22 cellular contexts compared by ENCODE assay signal in the genomic region with DNA sequence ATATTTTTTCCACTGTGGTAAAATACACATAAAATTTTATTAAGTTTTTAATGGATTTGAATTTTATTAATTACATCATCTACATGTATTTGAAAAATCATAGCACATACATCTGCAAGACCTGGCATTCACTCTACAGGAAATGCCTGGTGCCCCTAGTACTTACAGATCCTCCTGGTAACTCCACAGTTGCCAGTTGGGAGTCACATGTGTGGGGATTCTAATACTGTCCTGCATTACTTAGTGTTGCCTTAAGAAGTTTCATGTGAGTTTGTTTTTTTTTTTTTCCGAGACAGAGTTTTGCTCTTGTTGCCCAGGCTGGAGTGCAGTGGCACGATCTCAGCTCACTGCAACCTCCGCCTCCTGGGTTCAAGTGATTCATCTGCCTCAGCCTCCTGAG. TPM values are rescaled to one million over a fixed set of nuclear protein-coding genes. Genes with fewer than 3 reads are reported as not detected.
A peak's percentile ranks its signal among the peaks of the same experiment; 100 is the strongest.
DNase-seq lines count a peak whose midpoint lies in the region; ATAC-seq and TF ChIP-seq lines count a peak whose summit lies in the region.
"Had no signal": no experiment of that assay in that cellular context is flagged by ENCODE, and none has a peak within 500 bp of the region (broad histone marks: within the 10 kb centered on the region; RNA-seq: fewer than 3 reads in every experiment).

No MANE protein-coding gene starts in this region.

- H3K27me3 ChIP-seq in OCI-LY3 (ENCODE audit: low read depth, low read length) (no peaks in the 10 kb centered on the region), spleen (replicated peaks in 1 of 7) (no peaks in the 10 kb centered on the region), MM.1S (replicated peaks; ENCODE audit: insufficient read depth, low read length) (no peaks in the 10 kb centered on the region), tibial nerve (no peaks in the 10 kb centered on the region)
- H3K27me3 ChIP-seq: hepatocyte, right lobe of liver had no signal

- H3K4me3 ChIP-seq in OCI-LY3 (ENCODE audit: low read length), result no peak overlapping the region
- H3K4me3 ChIP-seq in fibroblast of pulmonary artery (replicated peaks; ENCODE audit: low read depth, low read length), result no peak overlapping the region
- peak overlapping the region in 2 of 8 donors; percentile 6 to 46 for H3K4me3 ChIP-seq in spleen
- H3K4me3 ChIP-seq in MM.1S (ENCODE audit: low read length), result no peak overlapping the region
- no peak overlapping the region for H3K4me3 ChIP-seq in tibial nerve
- H3K4me3 ChIP-seq: hepatocyte, K562, right lobe of liver had no signal

- H3K36me3 ChIP-seq in OCI-LY3 (replicated peaks; ENCODE audit: low read depth, low read length), result peaks cover 11% of the 10 kb centered on the region
- peaks cover 0 to 37% (median 28%) of the 10 kb centered on the region in 6 donors for H3K36me3 ChIP-seq in spleen
- no peaks in the 10 kb centered on the region for H3K36me3 ChIP-seq in MM.1S (replicated peaks; ENCODE audit: insufficient read depth, low read length)
- H3K36me3 ChIP-seq in tibial nerve, result peaks cover 0 to 32% (median 3%) of the 10 kb centered on the region in 3 donors

- H2AFZ ChIP-seq in OCI-LY3 (ENCODE audit: low read depth, low read length), result no peak overlapping the region
- H2AFZ ChIP-seq in MM.1S (ENCODE audit: low read length), result no peak overlapping the region
- H2AFZ ChIP-seq: hepatocyte had no signal

- no peaks in the 10 kb centered on the region for H3K9me2 ChIP-seq in MM.1S (replicated peaks; ENCODE audit: insufficient read depth, low read length)

- H3K9ac ChIP-seq in OCI-LY3 (ENCODE audit: low read length), result no peak overlapping the region
- no peak overlapping the region for H3K9ac ChIP-seq in MM.1S (ENCODE audit: low read length)

- no peak for TF ChIP-seq EP300 in tibial nerve (IDR thresholded peaks at IDR 0.05)

- WGBS in spleen, 5 donors, result 84 to 98% (median 88%) methylated on average over 3 of the region's 3 CpGs
- WGBS in tibial nerve, 2 donors, result 62 to 63% methylated on average over 3 of the region's 3 CpGs

- H4K20me1 ChIP-seq in OCI-LY3 (ENCODE audit: insufficient read depth, low read length) (peaks cover 56% of the 10 kb centered on the region), MM.1S (ENCODE audit: insufficient read depth, low read length) (peaks cover 22% of the 10 kb centered on the region; the same call in 1 of the 2 replicates)

- TF ChIP-seq CTCF in OCI-LY3 (IDR thresholded peaks at IDR 0.05; ENCODE audit: low read depth, low read length) (no peak), fibroblast of pulmonary artery (IDR thresholded peaks at IDR 0.05; ENCODE audit: low read length, missing control alignments) (no peak), spleen (IDR thresholded peaks at IDR 0.05 in 8 of 11, conservative IDR thresholded peaks at IDR 0.05 in 3 of 11) (no peak), MM.1S (IDR thresholded peaks at IDR 0.05; ENCODE audit: low read length) (no peak), tibial nerve (IDR thresholded peaks at IDR 0.05) (no peak)

- H3K4me2 ChIP-seq in OCI-LY3 (ENCODE audit: low read length) (peak overlapping the region; percentile 80; the same call in 1 of the 2 replicates), MM.1S (ENCODE audit: low read depth, low read length) (no peak overlapping the region)
- H3K4me2 ChIP-seq: hepatocyte had no signal

- H3K9me3 ChIP-seq in OCI-LY3 (ENCODE audit: insufficient read depth, low read length), result no peaks in the 10 kb centered on the region
- no peaks in the 10 kb centered on the region for H3K9me3 ChIP-seq in spleen
- H3K9me3 ChIP-seq in MM.1S (replicated peaks; ENCODE audit: insufficient read depth, low read length), result no peaks in the 10 kb centered on the region
- H3K9me3 ChIP-seq in tibial nerve, result no peaks in the 10 kb centered on the region
- H3K9me3 ChIP-seq: right lobe of liver had no signal

- no peak for TF ChIP-seq POLR2A in spleen (IDR thresholded peaks at IDR 0.05)
- no peak for TF ChIP-seq POLR2A in tibial nerve (IDR thresholded peaks at IDR 0.05)

- 0 out of 2 replicates have a peak, but pooled peaks cover 3% of the 10 kb centered on the region for H3F3A ChIP-seq in MM.1S (ENCODE audit: insufficient read depth, low read length)

- DNase-seq in Right ventricle myocardium superior (no peak), cardiac septum (ENCODE audit: low spot score) (no peak), fibroblast of pulmonary artery (ENCODE audit: low read depth) (peak; percentile 24), spleen (no peak), NCI-H1436 treated with DMSO at 0.1 percent for 48 hours (lab: John Stamatoyannopoulos, UW) (no peak), MM.1S (no peak), tibial nerve (ENCODE audit: low spot score in 2 of 2) (no peak)
- DNase-seq: activated naive CD4-positive, alpha-beta T cell treated with anti-CD3 and anti-CD28 coated beads for 36 hours; activated T-cell treated with anti-CD3 and anti-CD28 coated beads, Interleukin-2, amount 50 U/mL, for 48 hours; amygdala; C1 segment of cervical spinal cord; central memory CD4-positive, alpha-beta T cell; effector CD8-positive, alpha-beta T cell; mammary epithelial cell; NCI-H1092; NCI-H2107; NCI-H510A; right lobe of liver had no signal

- peak; percentile 38 for ATAC-seq in Right ventricle myocardium superior (ENCODE audit: poor library complexity)
- ATAC-seq: esophagus mucosa had no signal

- intact Hi-C loops in Right ventricle myocardium superior (cut with DNase I), result no loop called here
- intact Hi-C loops in cardiac septum (cut with DNase I), result no loop called here
- intact Hi-C loops in spleen (cut with DNase I; ENCODE audit: low total_unique reads), result no loop called here

- H3K79me2 ChIP-seq in OCI-LY3 (ENCODE audit: low read length), result peaks cover 77% of the 10 kb centered on the region
- H3K79me2 ChIP-seq in MM.1S (ENCODE audit: low read length), result peaks cover 76% of the 10 kb centered on the region

- H3K4me1 ChIP-seq in OCI-LY3 (ENCODE audit: low read length), result peaks cover 54% of the 10 kb centered on the region
- peaks cover 15 to 78% (median 66%) of the 10 kb centered on the region in 6 donors for H3K4me1 ChIP-seq in spleen
- H3K4me1 ChIP-seq in MM.1S (ENCODE audit: low read length), result no peaks in the 10 kb centered on the region
- peaks cover 0 to 79% (median 14%) of the 10 kb centered on the region in 4 donors for H3K4me1 ChIP-seq in tibial nerve
- H3K4me1 ChIP-seq: right lobe of liver had no signal

- H3K27ac ChIP-seq in OCI-LY3 (ENCODE audit: low read length) (no peak overlapping the region), spleen (peak overlapping the region in 7 of 8 donors; percentile 75 to 92 (median 87)), MM.1S (ENCODE audit: low read length) (no peak overlapping the region), tibial nerve (peak overlapping the region in 1 of 4 donors; percentile 3)
- H3K27ac ChIP-seq: hepatocyte, right lobe of liver had no signal

RNA-seq across cellular contexts. Expression of a gene that starts 18.1 kb away (rescaled TPM):
- total RNA-seq in Right ventricle myocardium superior (36.9 TPM), cardiac septum (48.5 TPM), spleen (10 to 100 TPM; 69.1 to 90.6 (median 79.6) TPM), tibial nerve (10 to 100 TPM; 62.7 to 65.3 (median 62.9) TPM)
- 10 to 100 TPM; 21.6 to 27.4 (median 24.8) TPM for polyA plus RNA-seq in spleen

RNA-seq across cellular contexts. Expression of a gene that starts 32.5 kb away (rescaled TPM):
- total RNA-seq in Right ventricle myocardium superior (27.9 TPM), cardiac septum (23.8 TPM), spleen (10 to 100 TPM; 28.8 to 42.0 (median 33.7) TPM), tibial nerve (10 to 100 TPM; 15.5 to 39.1 (median 21.6) TPM)
- polyA plus RNA-seq in spleen, result 10 to 100 TPM in 1 of 3 donors, 1 to 10 TPM in 2; 6.8 to 11.7 (median 7.7) TPM

RNA-seq across cellular contexts. Expression of a gene that starts 38.9 kb away (rescaled TPM):
- total RNA-seq in Right ventricle myocardium superior (0.16 TPM), cardiac septum (0.19 TPM), spleen (1 to 10 TPM in 3 of 7 donors, under 1 TPM in 4; 0.25 to 6.0 (median 0.89) TPM), tibial nerve (under 1 TPM in 1 of 4 donors, not detected in 3; 0.60 TPM)
- polyA plus RNA-seq in spleen, result 1 to 10 TPM in 1 of 3 donors, under 1 TPM in 2; 0.37 to 2.0 (median 0.77) TPM

Comparison
In these comparisons a context has a peak if more than half of its experiments do, and no peak if none do; other contexts are left out.
1. H3K27ac ChIP-seq: peak in spleen (7 of 8); none in OCI-LY3 (single experiment) and MM.1S (single experiment).